Comparison of ENCODE assay signal across 1 cellular context in the genomic region with DNA sequence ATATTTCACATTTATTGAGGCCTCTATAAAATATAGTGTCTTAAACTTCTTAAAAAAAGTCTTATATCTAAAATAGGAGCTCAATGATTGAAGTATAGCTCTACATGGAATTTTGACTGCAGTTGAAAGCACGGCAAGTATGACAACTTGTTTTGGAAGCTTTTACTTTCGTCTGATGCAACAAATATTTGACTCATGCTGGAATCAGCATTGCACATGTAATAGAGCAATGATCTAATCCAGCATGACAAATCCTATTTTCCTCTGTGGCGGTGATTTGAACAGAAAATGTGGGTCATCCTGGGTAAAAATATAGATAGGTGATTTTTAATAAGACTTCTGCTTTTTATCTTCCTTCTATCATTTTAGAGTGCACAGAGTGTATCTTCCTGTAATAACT.
TF ChIP-seq lines count a peak whose summit lies in the region.

No MANE protein-coding gene starts in this region.

TF ChIP-seq in GM23338, 12 proteins besides CTCF, POLR2A, EP300 and RAD21 (continued from another document):
- TF ChIP-seq ZNF462 (CRISPR knock-in tag; IDR thresholded peaks at IDR 0.05) (no peak), STAT1 (IDR thresholded peaks at IDR 0.05; ENCODE audit: unreplicated experiment) (no peak), JUNB (IDR thresholded peaks at IDR 0.05; ENCODE audit: unreplicated experiment) (no peak), ZNF114 (CRISPR knock-in tag; IDR thresholded peaks at IDR 0.05) (no peak), EZH2 (IDR thresholded peaks at IDR 0.05; ENCODE audit: low read depth, unreplicated experiment) (no peak), POLR2AphosphoS5 (IDR thresholded peaks at IDR 0.05; ENCODE audit: low read depth) (no peak), CREB1 (CRISPR knock-in tag; IDR thresholded peaks at IDR 0.05; ENCODE audit: low read depth) (no peak), EZH2phosphoT487 (IDR thresholded peaks at IDR 0.05; ENCODE audit: unreplicated experiment) (no peak)
- TF ChIP-seq, protein P1, sequence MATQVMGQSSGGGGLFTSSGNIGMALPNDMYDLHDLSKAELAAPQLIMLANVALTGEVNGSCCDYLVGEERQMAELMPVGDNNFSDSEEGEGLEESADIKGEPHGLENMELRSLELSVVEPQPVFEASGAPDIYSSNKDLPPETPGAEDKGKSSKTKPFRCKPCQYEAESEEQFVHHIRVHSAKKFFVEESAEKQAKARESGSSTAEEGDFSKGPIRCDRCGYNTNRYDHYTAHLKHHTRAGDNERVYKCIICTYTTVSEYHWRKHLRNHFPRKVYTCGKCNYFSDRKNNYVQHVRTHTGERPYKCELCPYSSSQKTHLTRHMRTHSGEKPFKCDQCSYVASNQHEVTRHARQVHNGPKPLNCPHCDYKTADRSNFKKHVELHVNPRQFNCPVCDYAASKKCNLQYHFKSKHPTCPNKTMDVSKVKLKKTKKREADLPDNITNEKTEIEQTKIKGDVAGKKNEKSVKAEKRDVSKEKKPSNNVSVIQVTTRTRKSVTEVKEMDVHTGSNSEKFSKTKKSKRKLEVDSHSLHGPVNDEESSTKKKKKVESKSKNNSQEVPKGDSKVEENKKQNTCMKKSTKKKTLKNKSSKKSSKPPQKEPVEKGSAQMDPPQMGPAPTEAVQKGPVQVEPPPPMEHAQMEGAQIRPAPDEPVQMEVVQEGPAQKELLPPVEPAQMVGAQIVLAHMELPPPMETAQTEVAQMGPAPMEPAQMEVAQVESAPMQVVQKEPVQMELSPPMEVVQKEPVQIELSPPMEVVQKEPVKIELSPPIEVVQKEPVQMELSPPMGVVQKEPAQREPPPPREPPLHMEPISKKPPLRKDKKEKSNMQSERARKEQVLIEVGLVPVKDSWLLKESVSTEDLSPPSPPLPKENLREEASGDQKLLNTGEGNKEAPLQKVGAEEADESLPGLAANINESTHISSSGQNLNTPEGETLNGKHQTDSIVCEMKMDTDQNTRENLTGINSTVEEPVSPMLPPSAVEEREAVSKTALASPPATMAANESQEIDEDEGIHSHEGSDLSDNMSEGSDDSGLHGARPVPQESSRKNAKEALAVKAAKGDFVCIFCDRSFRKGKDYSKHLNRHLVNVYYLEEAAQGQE (IDR thresholded peaks at IDR 0.05; ENCODE audit: unreplicated experiment): no peak
- TF ChIP-seq, protein P2, sequence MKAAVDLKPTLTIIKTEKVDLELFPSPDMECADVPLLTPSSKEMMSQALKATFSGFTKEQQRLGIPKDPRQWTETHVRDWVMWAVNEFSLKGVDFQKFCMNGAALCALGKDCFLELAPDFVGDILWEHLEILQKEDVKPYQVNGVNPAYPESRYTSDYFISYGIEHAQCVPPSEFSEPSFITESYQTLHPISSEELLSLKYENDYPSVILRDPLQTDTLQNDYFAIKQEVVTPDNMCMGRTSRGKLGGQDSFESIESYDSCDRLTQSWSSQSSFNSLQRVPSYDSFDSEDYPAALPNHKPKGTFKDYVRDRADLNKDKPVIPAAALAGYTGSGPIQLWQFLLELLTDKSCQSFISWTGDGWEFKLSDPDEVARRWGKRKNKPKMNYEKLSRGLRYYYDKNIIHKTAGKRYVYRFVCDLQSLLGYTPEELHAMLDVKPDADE (IDR thresholded peaks at IDR 0.05): no peak
